In the genomic region with DNA sequence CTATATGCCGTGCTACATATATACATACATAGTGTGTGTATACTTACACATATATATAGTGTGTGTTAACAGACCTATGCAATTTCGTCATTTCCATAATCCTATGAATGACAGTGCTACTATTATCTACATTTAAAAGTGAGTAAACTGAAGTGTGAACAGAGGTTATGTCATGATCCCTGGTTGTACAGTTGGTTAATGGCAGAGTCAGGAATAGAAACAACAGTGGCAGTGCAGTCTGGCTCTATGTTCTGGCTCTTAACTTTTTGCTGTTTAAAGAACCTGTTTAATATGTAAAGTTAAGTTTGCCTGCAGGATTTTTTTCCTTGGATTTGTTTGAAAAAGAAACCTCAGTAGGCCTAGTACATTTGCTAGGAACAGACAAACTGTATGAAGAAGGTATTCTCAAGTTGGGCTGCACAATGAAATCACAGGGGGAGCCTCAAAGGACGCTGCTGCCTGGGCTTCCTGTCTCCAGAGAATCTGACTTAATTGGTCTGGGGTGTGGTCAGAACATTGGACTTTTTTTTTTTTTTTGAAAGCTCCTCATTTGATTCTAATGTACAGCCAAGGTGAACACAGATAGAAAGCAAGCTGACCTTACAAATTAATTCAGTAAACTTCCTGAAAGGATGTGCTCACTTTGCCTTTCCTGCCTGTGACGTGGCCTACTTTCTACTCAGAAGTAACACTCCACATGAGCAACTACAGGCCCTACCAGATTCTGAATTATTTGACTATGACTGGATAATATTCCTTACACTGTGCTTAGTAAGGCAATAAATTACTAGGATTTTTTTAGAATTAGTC, we compare ENCODE assay signal across 13 cellular contexts. TPM values are rescaled to one million over a fixed set of nuclear protein-coding genes. Genes with fewer than 3 reads are reported as not detected.
DNase-seq lines count a peak whose midpoint lies in the region; ATAC-seq and TF ChIP-seq lines count a peak whose summit lies in the region.
"Had no signal": no experiment of that assay in that cellular context is flagged by ENCODE, and none has a peak within 500 bp of the region (broad histone marks: within the 10 kb centered on the region; RNA-seq: fewer than 3 reads in every experiment).

No MANE protein-coding gene starts in this region.

- no peak for TF ChIP-seq CTCF in VCaP (conservative IDR thresholded peaks at IDR 0.05)
- TF ChIP-seq CTCF in tibial nerve (IDR thresholded peaks at IDR 0.05): no peak

- H3K4me1 ChIP-seq in tibial nerve: peaks cover 0 to 12% (median 4%) of the 10 kb centered on the region in 4 donors

- peak overlapping the region; percentile 31 for H3K4me3 Mint-ChIP-seq in stimulated activated effector memory CD8-positive, alpha-beta T cell treated with anti-CD3 and anti-CD28 coated beads, Interleukin-12 subunit alpha, Interleukin-12 subunit beta, amount 100 ng/mL, for 72 hours
- H3K4me3 Mint-ChIP-seq: activated naive CD4-positive, alpha-beta T cell treated with anti-CD3 and anti-CD28 coated beads, Interleukin-2, amount 10 ng/mL, durations not matched to agents 7 days and 5 days had no signal

- H3K36me3 Mint-ChIP-seq in stimulated activated effector memory CD8-positive, alpha-beta T cell treated with anti-CD3 and anti-CD28 coated beads, Interleukin-12 subunit alpha, Interleukin-12 subunit beta, amount 100 ng/mL, for 72 hours: no peaks in the 10 kb centered on the region
- H3K36me3 Mint-ChIP-seq: activated naive CD4-positive, alpha-beta T cell treated with anti-CD3 and anti-CD28 coated beads, Interleukin-2, amount 10 ng/mL, durations not matched to agents 7 days and 5 days had no signal

- no peak for TF ChIP-seq POLR2A in tibial nerve (IDR thresholded peaks at IDR 0.05)

- no peaks in the 10 kb centered on the region for H3K27me3 ChIP-seq in tibial nerve

- WGBS in tibial nerve, 2 donors: 65 to 68% methylated on average over 4 of the region's 4 CpGs

- H3K9me3 Mint-ChIP-seq in stimulated activated effector memory CD8-positive, alpha-beta T cell treated with anti-CD3 and anti-CD28 coated beads, Interleukin-12 subunit alpha, Interleukin-12 subunit beta, amount 100 ng/mL, for 72 hours: no peaks in the 10 kb centered on the region

- peaks cover 0 to 6% (median 0%) of the 10 kb centered on the region in 3 donors for H3K36me3 ChIP-seq in tibial nerve

- peaks cover 27% of the 10 kb centered on the region for H3K4me1 Mint-ChIP-seq in stimulated activated effector memory CD8-positive, alpha-beta T cell treated with anti-CD3 and anti-CD28 coated beads, Interleukin-12 subunit alpha, Interleukin-12 subunit beta, amount 100 ng/mL, for 72 hours

- peak overlapping the region; percentile 65 for H3K27ac Mint-ChIP-seq in stimulated activated effector memory CD8-positive, alpha-beta T cell treated with anti-CD3 and anti-CD28 coated beads, Interleukin-12 subunit alpha, Interleukin-12 subunit beta, amount 100 ng/mL, for 72 hours
- H3K27ac Mint-ChIP-seq: activated naive CD4-positive, alpha-beta T cell treated with anti-CD3 and anti-CD28 coated beads, Interleukin-2, amount 10 ng/mL, durations not matched to agents 7 days and 5 days had no signal

- ATAC-seq in stimulated activated effector memory CD8-positive, alpha-beta T cell treated with anti-CD3 and anti-CD28 coated beads, Interleukin-12 subunit alpha, Interleukin-12 subunit beta, amount 100 ng/mL, for 72 hours: peak; percentile 71

- DNase-seq in NCI-H1417 (lab: John Stamatoyannopoulos, UW): peak in 2 of 3 experiments; percentile 6 to 38
- no peak for DNase-seq in NCI-H1417 treated with DMSO at 0.1 percent for 48 hours (lab: John Stamatoyannopoulos, UW)
- DNase-seq in hepatic stellate cell (ENCODE audit: low spot score): peak; percentile 17
- no peak for DNase-seq in stimulated activated effector memory CD8-positive, alpha-beta T cell treated with anti-CD3 and anti-CD28 coated beads, Interleukin-12 subunit alpha, Interleukin-12 subunit beta, amount 100 ng/mL, for 72 hours (ENCODE audit: low spot score in 2 of 2)
- DNase-seq in SIG-M5 treated with dmso at 0.1 percent for 504 hours (lab: John Stamatoyannopoulos, UW; ENCODE audit: unreplicated experiment): no peak
- no peak for DNase-seq in tibial nerve (ENCODE audit: low spot score in 2 of 2)
- no peak for DNase-seq in NCI-H510A treated with DMSO at 0.1 percent for 48 hours (lab: John Stamatoyannopoulos, UW)
- DNase-seq: 8988T; activated CD4-positive, CD25-positive, alpha-beta regulatory T cell treated with anti-CD3 and anti-CD28 coated beads, Interleukin-2, amount 50 U/mL, for 72 hours; activated naive CD4-positive, alpha-beta T cell treated with anti-CD3 and anti-CD28 coated beads, Interleukin-2, amount 10 ng/mL, durations not matched to agents 7 days and 5 days; islet precursor cell had no signal

- no peaks in the 10 kb centered on the region for H3K9me3 ChIP-seq in tibial nerve

- H3K27ac ChIP-seq in VCaP (peak overlapping the region; percentile 66), tibial nerve (no peak overlapping the region)
- H3K27ac ChIP-seq: RWPE1 had no signal

- TF ChIP-seq EP300 in tibial nerve (IDR thresholded peaks at IDR 0.05): no peak

- no peak overlapping the region for H3K4me3 ChIP-seq in tibial nerve

RNA-seq across cellular contexts. Expression of gene PLCB1, which starts 29.4 kb away (rescaled TPM):
- total RNA-seq in tibial nerve: 10 to 100 TPM; 34.7 to 52.8 (median 39.2) TPM

Comparison
In these comparisons a context has a peak if more than half of its experiments do, and no peak if none do; other contexts are left out.
1. DNase-seq: peak in NCI-H1417 (2 of 3) and hepatic stellate cell (single experiment); none in NCI-H1417 treated with DMSO at 0.1 percent for 48 hours (single experiment), stimulated activated effector memory CD8-positive, alpha-beta T cell treated with anti-CD3 and anti-CD28 coated beads, Interleukin-12 subunit alpha, Interleukin-12 subunit beta, amount 100 ng/mL, for 72 hours (0 of 2), SIG-M5 treated with dmso at 0.1 percent for 504 hours (single experiment), tibial nerve (0 of 2) and NCI-H510A treated with DMSO at 0.1 percent for 48 hours (single experiment).